Comparison of ENCODE assay signal across 13 cellular contexts in the genomic region with DNA sequence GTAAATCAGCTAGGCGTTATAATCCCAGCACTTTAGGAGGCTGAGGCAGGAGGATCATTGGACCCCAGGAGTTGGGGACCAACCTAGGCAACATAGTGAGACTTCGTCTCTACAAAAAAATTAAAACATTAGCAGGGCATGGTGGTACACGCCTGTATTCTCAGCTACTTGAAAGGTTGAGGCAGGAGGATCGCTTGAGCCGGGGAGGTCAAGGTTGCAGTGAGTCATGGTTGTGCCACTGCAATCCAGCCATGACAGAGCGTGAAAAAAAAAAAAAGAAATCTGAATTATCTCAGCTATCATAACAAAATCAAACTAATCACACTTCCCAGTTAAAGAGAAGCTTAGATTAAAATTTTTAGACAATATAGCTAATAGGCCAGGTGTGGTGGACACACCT. TPM values are rescaled to one million over a fixed set of nuclear protein-coding genes. Genes with fewer than 3 reads are reported as not detected.
DNase-seq lines count a peak whose midpoint lies in the region; ATAC-seq and TF ChIP-seq lines count a peak whose summit lies in the region.
"Had no signal": no experiment of that assay in that cellular context is flagged by ENCODE, and none has a peak within 500 bp of the region (broad histone marks: within the 10 kb centered on the region; RNA-seq: fewer than 3 reads in every experiment).

No MANE protein-coding gene starts in this region.

- no TSS peak for BruUV-seq in MCF 10A (replicated peaks; lab: Mats Ljungman, UMichigan)

- POLR2A ChIA-PET in MCF 10A (lab: Yijun Ruan, JAX), result interaction anchor here (0.6 to 1.0 kb wide), 2 partner anchors 20 to 75 kb away, joined by 3 read pairs; no protein-coding TSS in a partner anchor

- H3K4me1 Mint-ChIP-seq in MCF 10A (ENCODE audit: insufficient read depth, unreplicated experiment), result peaks cover 6% of the 10 kb centered on the region
- H3K4me1 Mint-ChIP-seq in activated T-cell treated with anti-CD3 and anti-CD28 coated beads, Interleukin-2, amount 50 U/mL, for 4 hours (ENCODE audit: low read depth), result peaks cover 6% of the 10 kb centered on the region
- H3K4me1 Mint-ChIP-seq: CD14-positive monocyte had no signal

- CTCF ChIA-PET in MCF 10A (lab: Yijun Ruan, JAX), result interaction anchor here (0.6 to 1.2 kb wide), 9 partner anchors 8 to 894 kb away, joined by 3 to 5 read pairs (median 3); no protein-coding TSS in a partner anchor

- H3K4me1 ChIP-seq in breast epithelium, result no peaks in the 10 kb centered on the region

- ATAC-seq in HG03439 (IDR thresholded peaks at IDR 0.05; ENCODE audit: unreplicated experiment) (no peak), left lobe of liver (no peak)
- ATAC-seq in activated T-cell treated with anti-CD3 and anti-CD28 coated beads, Interleukin-2, amount 50 U/mL, for 4 hours, result no peak
- ATAC-seq: CD8-positive, alpha-beta T cell had no signal

- no peaks in the 10 kb centered on the region for H3K9me3 ChIP-seq in breast epithelium

- H3K27me3 ChIP-seq in breast epithelium, result no peaks in the 10 kb centered on the region

- intact Hi-C loops in MCF 10A (cut with micrococcal nuclease), result no loop called here
- intact Hi-C loops in breast epithelium (cut with DNase I; ENCODE audit: low total_unique reads), result no loop called here

- no peak overlapping the region for H3K27ac ChIP-seq in breast epithelium

- DNase-seq in MCF 10A (ENCODE audit: unreplicated experiment) (peak; percentile 55), breast epithelium (ENCODE audit: low spot score in 2 of 2) (no peak), HT1080 (ENCODE audit: low read depth) (peak; percentile 20), choroid plexus epithelial cell (ENCODE audit: low read depth) (peak; percentile 38), renal cortical epithelial cell (ENCODE audit: low read depth) (peak; percentile 81), left lobe of liver (ENCODE audit: low spot score) (no peak)
- DNase-seq in activated T-cell treated with anti-CD3 and anti-CD28 coated beads, Interleukin-2, amount 50 U/mL, for 4 hours, result no peak
- DNase-seq: CD8-positive, alpha-beta T cell; COR-L47; DND-41; GDM1 had no signal

- no peaks in the 10 kb centered on the region for H3K27me3 Mint-ChIP-seq in MCF 10A (ENCODE audit: insufficient read depth, unreplicated experiment)
- H3K27me3 Mint-ChIP-seq in activated T-cell treated with anti-CD3 and anti-CD28 coated beads, Interleukin-2, amount 50 U/mL, for 4 hours (ENCODE audit: low read depth), result no peaks in the 10 kb centered on the region

- H3K36me3 ChIP-seq in breast epithelium, result no peaks in the 10 kb centered on the region

- no peaks in the 10 kb centered on the region for H3K9me3 Mint-ChIP-seq in MCF 10A (ENCODE audit: unreplicated experiment)
- H3K9me3 Mint-ChIP-seq in activated T-cell treated with anti-CD3 and anti-CD28 coated beads, Interleukin-2, amount 50 U/mL, for 4 hours, result no peaks in the 10 kb centered on the region
- H3K9me3 Mint-ChIP-seq: CD14-positive monocyte; CD8-positive, alpha-beta T cell had no signal

- H3K4me3 ChIP-seq in breast epithelium (no peak overlapping the region), choroid plexus epithelial cell (ENCODE audit: low read depth, low read length) (no peak overlapping the region)

- H3K27ac Mint-ChIP-seq in MCF 10A (ENCODE audit: low read depth, unreplicated experiment), result peak overlapping the region; percentile 49
- H3K27ac Mint-ChIP-seq: CD14-positive monocyte had no signal

- TF ChIP-seq CTCF in MCF 10A (IDR thresholded peaks at IDR 0.05; ENCODE audit: unreplicated experiment) (no peak), breast epithelium (IDR thresholded peaks at IDR 0.05) (no peak), choroid plexus epithelial cell (conservative IDR thresholded peaks at IDR 0.05; ENCODE audit: low read depth, low read length) (no peak)

- TF ChIP-seq POLR2A in breast epithelium (IDR thresholded peaks at IDR 0.05), result no peak

- no peak overlapping the region for H3K4me3 Mint-ChIP-seq in MCF 10A (ENCODE audit: unreplicated experiment)
- H3K4me3 Mint-ChIP-seq in activated T-cell treated with anti-CD3 and anti-CD28 coated beads, Interleukin-2, amount 50 U/mL, for 4 hours, result no peak overlapping the region
- H3K4me3 Mint-ChIP-seq: CD14-positive monocyte; CD8-positive, alpha-beta T cell had no signal

- H3K36me3 Mint-ChIP-seq in MCF 10A (ENCODE audit: insufficient read depth, unreplicated experiment), result peaks cover 54% of the 10 kb centered on the region
- peaks cover 47% of the 10 kb centered on the region for H3K36me3 Mint-ChIP-seq in activated T-cell treated with anti-CD3 and anti-CD28 coated beads, Interleukin-2, amount 50 U/mL, for 4 hours (ENCODE audit: insufficient read depth)

RNA-seq across cellular contexts. Expression of a gene that starts 35.3 kb away (rescaled TPM):
- total RNA-seq in MCF 10A (2022) (75.2 and 80.7 TPM in 2 replicates), breast epithelium (10 to 100 TPM; 40.6 to 49.6 (median 41.0) TPM), renal cortical epithelial cell (90.3 and 99.5 TPM in 2 replicates), left lobe of liver (20.6 TPM)
- 31.3 and 42.3 TPM in 2 replicates for total RNA-seq in HT1080 (2014; rRNA removed; shearing (Covaris generic))
- polyA plus RNA-seq in HT1080 (2015; cell fraction: cytosol; rRNA removed), result 45.8 and 56.0 TPM in 2 replicates
- 78.4 and 84.6 TPM in 2 replicates for polyA plus RNA-seq in HT1080 (2015; cell fraction: nucleus; rRNA removed)
- total RNA-seq in activated T-cell treated with anti-CD3 and anti-CD28 coated beads, Interleukin-2, amount 50 U/mL, for 4 hours, result 10 to 100 TPM; 52.2 to 61.1 (median 52.5) TPM

Comparison
In these comparisons a context has a peak if more than half of its experiments do, and no peak if none do; other contexts are left out.
1. DNase-seq: peak in MCF 10A (single experiment), HT1080 (single experiment), choroid plexus epithelial cell (single experiment) and renal cortical epithelial cell (single experiment); none in breast epithelium (0 of 2), activated T-cell treated with anti-CD3 and anti-CD28 coated beads, Interleukin-2, amount 50 U/mL, for 4 hours (single experiment) and left lobe of liver (single experiment).